In the genomic region with DNA sequence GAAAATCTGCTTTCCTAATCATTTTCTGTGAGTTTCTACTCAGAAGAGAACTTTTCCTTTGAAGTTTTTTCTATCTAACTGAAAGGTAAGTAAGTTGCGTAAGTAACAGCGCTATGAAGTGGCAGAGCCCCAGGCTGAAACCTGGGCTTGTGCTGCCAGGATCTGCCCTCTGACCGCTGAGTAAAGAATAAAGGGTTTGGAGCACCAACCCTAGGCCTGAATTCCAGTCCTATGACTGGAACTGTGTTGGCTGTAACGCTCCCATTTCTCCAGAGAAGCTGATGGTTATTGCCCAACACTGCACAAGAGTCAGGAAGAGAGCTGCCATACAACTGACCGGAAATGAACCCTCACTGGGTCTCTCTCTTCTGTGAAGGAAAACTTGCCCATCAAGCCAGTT, we compare ENCODE assay signal across 11 cellular contexts.
DNase-seq lines count a peak whose midpoint lies in the region; ATAC-seq and TF ChIP-seq lines count a peak whose summit lies in the region.
"Had no signal": no experiment of that assay in that cellular context is flagged by ENCODE, and none has a peak within 500 bp of the region (broad histone marks: within the 10 kb centered on the region; RNA-seq: fewer than 3 reads in every experiment).

No MANE protein-coding gene starts in this region.

- peaks cover 30% of the 10 kb centered on the region for H3K4me1 ChIP-seq in Caco-2
- peaks cover 69% of the 10 kb centered on the region for H3K4me1 ChIP-seq in PC-9 (replicated peaks; ENCODE audit: insufficient read depth)
- H3K4me1 ChIP-seq: sigmoid colon had no signal

- no peak overlapping the region for H3K4me3 Mint-ChIP-seq in Caco-2 (ENCODE audit: unreplicated experiment)

- TF ChIP-seq CTCF in Caco-2 (IDR thresholded peaks at IDR 0.05; ENCODE audit: insufficient read depth in 1 of 2, low read depth in 1 of 2, low read length in 1 of 2, severe bottlenecking in 1 of 2, unreplicated experiment in 1 of 2) (no peak), PC-9 (conservative IDR thresholded peaks at IDR 0.05) (no peak), fibroblast of mammary gland (conservative IDR thresholded peaks at IDR 0.05; ENCODE audit: control insufficient read depth, insufficient read depth, low read depth, low read length) (no peak)

- peaks cover 7% of the 10 kb centered on the region; the same call in 1 of the 2 replicates for H3K9me2 ChIP-seq in PC-9 (ENCODE audit: insufficient read depth)

- ATAC-seq in GM18861 (IDR thresholded peaks at IDR 0.05; ENCODE audit: unreplicated experiment) (no peak), HG03095 (IDR thresholded peaks at IDR 0.05; ENCODE audit: unreplicated experiment) (no peak)

- H3K36me3 ChIP-seq in Caco-2 (ENCODE audit: control insufficient read depth, insufficient read depth, low read length) (no peaks in the 10 kb centered on the region), PC-9 (ENCODE audit: low read depth) (no peaks in the 10 kb centered on the region)
- H3K36me3 ChIP-seq: sigmoid colon had no signal

- H3K36me3 Mint-ChIP-seq in Caco-2 (ENCODE audit: insufficient read depth, unreplicated experiment) = no peaks in the 10 kb centered on the region

- peak overlapping the region; percentile 70 for H3K4me2 ChIP-seq in PC-9

- intact Hi-C loops in Caco-2 (cut with micrococcal nuclease; ENCODE audit: unreplicated experiment) (loop anchor here (2.0 kb wide), 1 partner anchor 36 kb away; no protein-coding TSS in a partner anchor), PC-9 (cut with micrococcal nuclease; ENCODE audit: unreplicated experiment) (loop anchor here (1.0 kb wide), 5 partner anchors 36 to 402 kb away; a partner anchor contains a TSS)

- CTCF ChIA-PET in Caco-2 (lab: Charles Lee) = no interaction called here
- CTCF ChIA-PET in PC-9 (lab: Charles Lee) = interaction anchor here (0.7 to 1.1 kb wide), 2 partner anchors 85 to 89 kb away, joined by 3 read pairs; no protein-coding TSS in a partner anchor

- BruUV-seq in Caco-2 (replicated peaks; lab: Mats Ljungman, UMichigan) = no TSS peak
- no TSS peak for BruUV-seq in PC-9 (replicated peaks; lab: Mats Ljungman, UMichigan)

- peaks cover 2% of the 10 kb centered on the region for H3K9me3 Mint-ChIP-seq in Caco-2 (ENCODE audit: unreplicated experiment)

- H3K4me3 ChIP-seq in Caco-2 (ENCODE audit: low read depth, low read length) (no peak overlapping the region), PC-9 (no peak overlapping the region), fibroblast of mammary gland (ENCODE audit: control insufficient read depth, low read depth, low read length) (no peak overlapping the region)
- H3K4me3 ChIP-seq: sigmoid colon had no signal

- peaks cover 31% of the 10 kb centered on the region for H3F3A ChIP-seq in PC-9 (ENCODE audit: insufficient read depth, low read depth)

- H3K27me3 Mint-ChIP-seq in Caco-2 (ENCODE audit: insufficient read depth, unreplicated experiment) = no peaks in the 10 kb centered on the region

- no peak overlapping the region for H2AFZ ChIP-seq in PC-9

- peak; percentile 78 to 83 for DNase-seq in Caco-2
- DNase-seq in PC-9 = peak; percentile 87 to 98
- peak; percentile 92 for DNase-seq in fibroblast of mammary gland (ENCODE audit: low read depth)
- DNase-seq in non-pigmented ciliary epithelial cell (ENCODE audit: low read depth) = peak; percentile 57
- no peak for DNase-seq in SKM-1 treated with dmso at 0.1 percent for 144 hours (lab: John Stamatoyannopoulos, UW; ENCODE audit: unreplicated experiment)
- DNase-seq in stimulated activated CD4-positive, alpha-beta T cell treated with anti-CD3 and anti-CD28 coated beads, Interleukin-2, amount 100 ng/mL, for 48 hours = no peak
- DNase-seq: effector memory CD4-positive, alpha-beta T cell; NCI-H526 treated with DMSO at 0.1 percent for 48 hours; sigmoid colon had no signal

- H3K9me3 ChIP-seq in Caco-2 (no peaks in the 10 kb centered on the region), PC-9 (ENCODE audit: insufficient read depth, low read depth) (no peaks in the 10 kb centered on the region)
- H3K9me3 ChIP-seq: sigmoid colon had no signal

- no peaks in the 10 kb centered on the region for H3K79me2 ChIP-seq in PC-9 (ENCODE audit: low read depth)

- POLR2A ChIA-PET in Caco-2 (lab: Charles Lee) (no interaction called here), PC-9 (lab: Charles Lee; ENCODE audit: unreplicated experiment) (interaction anchor here (0.5 to 0.6 kb wide), 5 partner anchors 10 to 793 kb away, joined by 3 to 8 read pairs (median 5); no protein-coding TSS in a partner anchor)

- peak overlapping the region; percentile 40 for H3K27ac Mint-ChIP-seq in Caco-2 (ENCODE audit: unreplicated experiment)

- H3K27me3 ChIP-seq in Caco-2 (replicated peaks; ENCODE audit: control insufficient read depth, insufficient read depth, low read length) (no peaks in the 10 kb centered on the region), PC-9 (ENCODE audit: insufficient read depth, low read depth) (no peaks in the 10 kb centered on the region)
- H3K27me3 ChIP-seq: sigmoid colon had no signal

- H3K27ac ChIP-seq in PC-9 = peak overlapping the region; percentile 96
- H3K27ac ChIP-seq: sigmoid colon had no signal

- H3K4me1 Mint-ChIP-seq in Caco-2 (ENCODE audit: low read depth, unreplicated experiment) = peaks cover 16% of the 10 kb centered on the region

- H4K20me1 ChIP-seq in PC-9 (ENCODE audit: insufficient read depth) = no peaks in the 10 kb centered on the region

Comparison
In these comparisons a context has a peak if more than half of its experiments do, and no peak if none do; other contexts are left out.
1. DNase-seq: peak in Caco-2 (2 of 2), PC-9 (2 of 2), fibroblast of mammary gland (single experiment) and non-pigmented ciliary epithelial cell (single experiment); none in SKM-1 treated with dmso at 0.1 percent for 144 hours (single experiment) and stimulated activated CD4-positive, alpha-beta T cell treated with anti-CD3 and anti-CD28 coated beads, Interleukin-2, amount 100 ng/mL, for 48 hours (0 of 2).